In the genomic region with DNA sequence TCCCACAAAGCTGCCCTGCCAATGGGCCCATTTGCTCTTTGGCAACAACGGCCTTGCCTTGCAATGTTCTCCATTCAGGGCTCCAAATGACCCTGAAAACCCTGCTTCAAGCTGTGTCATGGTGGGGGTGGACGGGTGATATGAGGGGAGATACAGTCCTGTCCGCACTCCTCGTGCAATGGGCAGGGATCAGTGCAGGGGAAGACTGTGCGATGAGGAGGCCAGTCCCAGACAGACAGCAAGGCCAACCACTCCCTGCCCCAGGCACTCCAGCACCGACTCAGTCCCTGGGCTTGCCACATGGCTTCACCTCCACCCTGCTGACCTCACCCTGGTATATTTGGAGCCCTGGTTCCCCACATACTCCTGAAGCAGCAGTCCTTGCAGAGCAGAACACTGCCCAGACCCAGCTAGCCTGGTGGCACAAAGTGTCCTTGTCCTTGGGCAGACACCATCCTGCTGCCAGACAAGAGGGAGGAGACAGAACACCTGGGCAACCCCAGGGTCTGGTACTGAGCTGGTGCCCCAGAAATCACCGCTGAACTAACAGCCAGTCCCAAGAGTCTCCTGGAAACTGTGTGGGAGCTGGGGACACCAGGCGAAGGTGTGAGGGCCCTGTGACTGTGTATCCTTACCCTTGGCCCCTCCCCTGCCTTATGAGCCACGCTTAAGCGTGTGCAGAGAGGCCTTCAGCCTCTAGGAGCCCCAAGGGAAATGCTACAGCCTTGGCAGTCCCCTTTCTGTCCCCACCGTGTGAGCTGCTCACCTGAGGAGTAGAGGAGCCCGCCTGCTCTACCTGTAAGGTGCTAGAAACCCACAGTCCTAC, we compare ENCODE assay signal across 10 cellular contexts. TPM values are rescaled to one million over a fixed set of nuclear protein-coding genes. Genes with fewer than 3 reads are reported as not detected.
DNase-seq lines count a peak whose midpoint lies in the region; ATAC-seq and TF ChIP-seq lines count a peak whose summit lies in the region.
"Had no signal": no experiment of that assay in that cellular context is flagged by ENCODE, and none has a peak within 500 bp of the region (broad histone marks: within the 10 kb centered on the region; RNA-seq: fewer than 3 reads in every experiment).

No MANE protein-coding gene starts in this region.

- peaks cover 40 to 89% of the 10 kb centered on the region in 2 experiments for H3K79me1 ChIP-seq in IMR-90 (ENCODE audit: low read depth in 1 of 2, low read length in 2 of 2)

- peaks cover 0 to 3% (median 0%) of the 10 kb centered on the region in 8 donors for H3K9me3 Mint-ChIP-seq in CD4-positive, alpha-beta memory T cell
- no peaks in the 10 kb centered on the region for H3K9me3 Mint-ChIP-seq in dendritic cell treated with granulocyte-macrophage colony-stimulating factor and Interleukin-4, amounts not matched to agents 40 ng/mL and 50 ng/mL, for 4 days

- peaks cover 12 to 23% of the 10 kb centered on the region in 2 donors for H3K36me3 Mint-ChIP-seq in CD4-positive, alpha-beta memory T cell
- peaks cover 76% of the 10 kb centered on the region for H3K36me3 Mint-ChIP-seq in dendritic cell treated with granulocyte-macrophage colony-stimulating factor and Interleukin-4, amounts not matched to agents 40 ng/mL and 50 ng/mL, for 4 days (ENCODE audit: low read depth)

- H2BK120ac ChIP-seq in IMR-90 (ENCODE audit: low read depth, low read length) = no peak overlapping the region

- no peak overlapping the region for H4K8ac ChIP-seq in IMR-90 (ENCODE audit: low read depth in 2 of 2, low read length in 2 of 2)

- H3K4me3 ChIP-seq in CD4-positive, alpha-beta memory T cell (ENCODE audit: low read length in 2 of 2) = no peak overlapping the region
- H3K4me3 ChIP-seq in IMR-90 (ENCODE audit: insufficient read depth, low read depth, low read length) = no peak overlapping the region

- no TSS peak for BruUV-seq in IMR-90 (replicated peaks; lab: Mats Ljungman, UMichigan)

- in situ Hi-C loops in IMR-90 (cut with MboI; ENCODE audit: low sequenced_read_pairs) = loop anchor here (5.0 kb wide), 1 partner anchor 46 kb away; a partner anchor contains a TSS

- H2AK5ac ChIP-seq in IMR-90 (ENCODE audit: low read depth, low read length) = no peak overlapping the region

- H2BK5ac ChIP-seq in IMR-90 (ENCODE audit: low read depth, low read length, poor library complexity, severe bottlenecking) = no peak overlapping the region

- no peak overlapping the region for H4K5ac ChIP-seq in IMR-90 (ENCODE audit: low read depth, low read length)

- no peak overlapping the region for H2AFZ ChIP-seq in IMR-90 (replicated peaks; ENCODE audit: low read length, poor library complexity)

- H4K91ac ChIP-seq in IMR-90 (ENCODE audit: insufficient read depth, low read depth, low read length) = no peak overlapping the region

- no peak overlapping the region for H3K56ac ChIP-seq in IMR-90 (ENCODE audit: extremely low read depth, insufficient read depth, low read length)

- no peak overlapping the region for H3K18ac ChIP-seq in IMR-90 (ENCODE audit: low read depth, low read length)

- peak overlapping the region in 6 of 7 donors; percentile 53 to 97 (median 71) for H3K27ac Mint-ChIP-seq in CD4-positive, alpha-beta memory T cell
- peak overlapping the region; percentile 37 for H3K27ac Mint-ChIP-seq in dendritic cell treated with granulocyte-macrophage colony-stimulating factor and Interleukin-4, amounts not matched to agents 40 ng/mL and 50 ng/mL, for 4 days

- TF ChIP-seq POLR2A in IMR-90 (IDR thresholded peaks at IDR 0.05; ENCODE audit: low read depth, low read length) = no peak

- H3K4me2 ChIP-seq in IMR-90 (ENCODE audit: low read depth, low read length) = no peak overlapping the region

- H3K9me1 ChIP-seq in IMR-90 (ENCODE audit: insufficient read depth, low read length) = peaks cover 36% of the 10 kb centered on the region

- H3K27me3 Mint-ChIP-seq in CD4-positive, alpha-beta memory T cell = no peaks in the 10 kb centered on the region
- H3K27me3 Mint-ChIP-seq in dendritic cell treated with granulocyte-macrophage colony-stimulating factor and Interleukin-4, amounts not matched to agents 40 ng/mL and 50 ng/mL, for 4 days = no peaks in the 10 kb centered on the region

- H3K27me3 ChIP-seq in CD4-positive, alpha-beta memory T cell (ENCODE audit: insufficient read depth, low read length) = no peaks in the 10 kb centered on the region
- H3K27me3 ChIP-seq in IMR-90 (ENCODE audit: control insufficient read depth, insufficient read depth, low read length) = no peaks in the 10 kb centered on the region

- H3K9me3 ChIP-seq in CD4-positive, alpha-beta memory T cell (ENCODE audit: control insufficient read depth in 1 of 2, low read length in 2 of 2) = no peaks in the 10 kb centered on the region
- H3K9me3 ChIP-seq in IMR-90 (ENCODE audit: control insufficient read depth, insufficient read depth, low read length) = no peaks in the 10 kb centered on the region

- H3K23ac ChIP-seq in IMR-90 (ENCODE audit: low read depth, low read length) = no peak overlapping the region

- no peak overlapping the region for H3K4ac ChIP-seq in IMR-90 (ENCODE audit: low read depth, low read length)

- H3K4me1 ChIP-seq in CD4-positive, alpha-beta memory T cell (ENCODE audit: insufficient read depth, low read length) = peaks cover 55% of the 10 kb centered on the region
- peaks cover 16% of the 10 kb centered on the region for H3K4me1 ChIP-seq in IMR-90 (ENCODE audit: control insufficient read depth, insufficient read depth, low read length)

- H3K27ac ChIP-seq in CD4-positive, alpha-beta memory T cell (ENCODE audit: low read depth, low read length) = no peak overlapping the region
- H3K27ac ChIP-seq in IMR-90 (ENCODE audit: insufficient read depth, low read length) = no peak overlapping the region

- POLR2A ChIA-PET in CD4-positive, alpha-beta memory T cell (lab: Charles Lee; ENCODE audit: partially characterized antibody) = interaction anchor here (1.4 to 11.2 kb wide), 3 partner anchors 9 to 15 kb away, joined by 3 to 109 read pairs (median 7); a partner anchor contains a TSS
- POLR2A ChIA-PET in IMR-90 (lab: Charles Lee; ENCODE audit: unreplicated experiment) = no interaction called here

- CTCF ChIA-PET in CD4-positive, alpha-beta memory T cell (lab: Charles Lee; ENCODE audit: partially characterized antibody) = no interaction called here
- CTCF ChIA-PET in IMR-90 (lab: Yijun Ruan, JAX) = no interaction called here

- dilution Hi-C loops in IMR-90 (cut with HindIII; ENCODE audit: low sequenced_read_pairs, unreplicated experiment) = no loop called here

- ATAC-seq in IMR-90 (ENCODE audit: low read depth) = no peak
- ATAC-seq in omental fat pad (ENCODE audit: low FRiP score) = peak; percentile 25
- no peak for ATAC-seq in HG03442 (IDR thresholded peaks at IDR 0.05; ENCODE audit: unreplicated experiment)

- H3K14ac ChIP-seq in IMR-90 (replicated peaks; ENCODE audit: low read depth, low read length) = no peak overlapping the region

- TF ChIP-seq CTCF in IMR-90 (conservative IDR thresholded peaks at IDR 0.05; ENCODE audit: low read depth, low read length) (no peak), omental fat pad (IDR thresholded peaks at IDR 0.05) (no peak)

- TF ChIP-seq RAD21 in IMR-90 (IDR thresholded peaks at IDR 0.05; ENCODE audit: low read length) = no peak

- H3K4me3 Mint-ChIP-seq in CD4-positive, alpha-beta memory T cell = peak overlapping the region in 1 of 8 donors; percentile 65
- H3K4me3 Mint-ChIP-seq in dendritic cell treated with granulocyte-macrophage colony-stimulating factor and Interleukin-4, amounts not matched to agents 40 ng/mL and 50 ng/mL, for 4 days = no peak overlapping the region

- peaks cover 94% of the 10 kb centered on the region for H4K20me1 ChIP-seq in IMR-90 (ENCODE audit: insufficient read depth, low read length)

- peaks cover 37 to 73% (median 55%) of the 10 kb centered on the region in 4 donors for H3K4me1 Mint-ChIP-seq in CD4-positive, alpha-beta memory T cell
- peaks cover 76% of the 10 kb centered on the region for H3K4me1 Mint-ChIP-seq in dendritic cell treated with granulocyte-macrophage colony-stimulating factor and Interleukin-4, amounts not matched to agents 40 ng/mL and 50 ng/mL, for 4 days (ENCODE audit: low read depth)

- H2AK9ac ChIP-seq in IMR-90 (replicated peaks; ENCODE audit: low read depth, low read length, poor library complexity) = peak overlapping the region; percentile 29

- no peak overlapping the region for H3K9ac ChIP-seq in IMR-90 (ENCODE audit: low read depth, low read length)

- H2BK15ac ChIP-seq in IMR-90 (ENCODE audit: low read depth, low read length) = no peak overlapping the region; the same call in 2 of the 3 replicates

- intact Hi-C loops in CD4-positive, alpha-beta memory T cell (cut with micrococcal nuclease) = no loop called here
- intact Hi-C loops in IMR-90 (cut with micrococcal nuclease) = no loop called here
- intact Hi-C loops in dendritic cell treated with granulocyte-macrophage colony-stimulating factor and Interleukin-4, amounts not matched to agents 40 ng/mL and 50 ng/mL, for 4 days (cut with micrococcal nuclease) = no loop called here

- no peak overlapping the region for H2BK20ac ChIP-seq in IMR-90 (ENCODE audit: low read depth, low read length)

- DNase-seq in CD4-positive, alpha-beta memory T cell = no peak
- DNase-seq in IMR-90 = no peak
- DNase-seq in omental fat pad (ENCODE audit: low spot score) = no peak
- DNase-seq in activated effector memory CD4-positive, alpha-beta T cell treated with anti-CD3 and anti-CD28 coated beads, Interleukin-2, amount 50 U/mL, for 16 hours = no peak
- no peak for DNase-seq in HCEC 1CT
- DNase-seq in Ammon's horn (ENCODE audit: low spot score) = no peak
- DNase-seq: DMS153, NCI-H1930 had no signal

- 85% methylated on average over 3 of the region's 12 CpGs; no CpG with 5 or more reads in 1 of the 2 experiments for WGBS in IMR-90 (ENCODE audit: extremely low coverage in 2 of 2, insufficient read length in 1 of 2), 2 experiments

- peaks cover 23% of the 10 kb centered on the region for H3K36me3 ChIP-seq in CD4-positive, alpha-beta memory T cell (ENCODE audit: insufficient read depth, low read length)
- H3K36me3 ChIP-seq in IMR-90 (ENCODE audit: control insufficient read depth, insufficient read depth, low read length) = peaks cover 18% of the 10 kb centered on the region

RNA-seq across cellular contexts. Expression of a gene that starts 9.1 kb away (rescaled TPM):
- total RNA-seq in CD4-positive, alpha-beta memory T cell = 10 to 100 TPM; 38.8 TPM
- polyA plus RNA-seq in CD4-positive, alpha-beta memory T cell = 10 to 100 TPM; 15.3 to 31.8 TPM
- total RNA-seq in IMR-90 (2012; rRNA removed) (22.6 and 25.8 TPM in 2 replicates), omental fat pad (10 to 100 TPM; 22.9 to 46.3 (median 36.1) TPM)
- polyA plus RNA-seq in IMR-90 (2012; rRNA removed) = 38.0 and 46.7 TPM in 2 replicates
- polyA plus RNA-seq in IMR-90 (2012; cell fraction: cytosol; rRNA removed) = 18.1 and 27.8 TPM in 2 replicates
- polyA plus RNA-seq in IMR-90 (2012; cell fraction: nucleus; rRNA removed; ENCODE audit: low replicate concordance) = 33.2 and 71.8 TPM in 2 replicates

RNA-seq across cellular contexts. Expression of a gene that starts 39.1 kb away (rescaled TPM):
- 10 to 100 TPM; 72.9 to 73.5 TPM for total RNA-seq in CD4-positive, alpha-beta memory T cell
- polyA plus RNA-seq in CD4-positive, alpha-beta memory T cell = 10 to 100 TPM in 1 of 2 donors, 1 to 10 TPM in 1; 5.3 to 24.6 TPM
- total RNA-seq in IMR-90 (2012; rRNA removed) (0.54 and 1.1 TPM in 2 replicates), omental fat pad (10 to 100 TPM in 2 of 4 donors, 1 to 10 TPM in 2; 5.9 to 25.1 (median 10.8) TPM)
- polyA plus RNA-seq in IMR-90 (2012; rRNA removed) = 13.5 and 15.6 TPM in 2 replicates
- polyA plus RNA-seq in IMR-90 (2012; cell fraction: cytosol; rRNA removed) = 9.4 and 12.9 TPM in 2 replicates
- 37.1 and 59.7 TPM in 2 replicates for polyA plus RNA-seq in IMR-90 (2012; cell fraction: nucleus; rRNA removed; ENCODE audit: low replicate concordance)

RNA-seq across cellular contexts. Expression of a gene that starts 46.6 kb away (rescaled TPM):
- 10 to 100 TPM; 17.8 to 18.6 TPM for total RNA-seq in CD4-positive, alpha-beta memory T cell
- 1 to 10 TPM; 3.3 to 4.6 TPM for polyA plus RNA-seq in CD4-positive, alpha-beta memory T cell
- total RNA-seq in IMR-90 (2012; rRNA removed) (2.0 and 2.8 TPM in 2 replicates), omental fat pad (10 to 100 TPM in 1 of 4 donors, 1 to 10 TPM in 3; 7.2 to 15.5 (median 8.2) TPM)
- polyA plus RNA-seq in IMR-90 (2012; rRNA removed) = 4.0 and 4.9 TPM in 2 replicates
- 2.8 and 5.3 TPM in 2 replicates for polyA plus RNA-seq in IMR-90 (2012; cell fraction: cytosol; rRNA removed)
- 7.1 and 11.7 TPM in 2 replicates for polyA plus RNA-seq in IMR-90 (2012; cell fraction: nucleus; rRNA removed; ENCODE audit: low replicate concordance)
